8 cellular contexts compared by ENCODE assay signal in the genomic region with DNA sequence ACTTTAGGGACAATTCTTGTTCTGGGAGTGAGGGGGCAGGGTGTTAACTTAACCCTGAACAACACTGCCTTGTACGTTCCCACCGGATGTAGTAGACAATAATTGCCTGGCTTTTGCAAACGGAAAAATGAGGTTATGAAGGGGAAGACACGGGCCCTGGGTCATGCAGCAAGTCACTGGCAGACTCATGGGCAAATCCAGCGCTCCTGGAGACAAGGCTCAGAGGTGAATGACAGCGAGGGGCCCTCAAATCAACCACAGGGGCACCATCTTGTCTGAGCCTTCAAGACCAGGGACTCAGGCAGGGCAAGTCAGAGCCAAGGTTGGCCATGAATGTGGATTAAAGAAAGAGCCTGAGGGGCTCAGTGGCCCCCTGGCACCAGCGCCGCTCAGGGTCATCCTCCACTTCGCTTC. TPM values are rescaled to one million over a fixed set of nuclear protein-coding genes. Genes with fewer than 3 reads are reported as not detected.
DNase-seq lines count a peak whose midpoint lies in the region; FAIRE-seq and TF ChIP-seq lines count a peak whose summit lies in the region.

No MANE protein-coding gene starts in this region.

- peak overlapping the region; percentile 96 for H3K27ac Mint-ChIP-seq in T-helper 2 cell treated with Interferon-gamma antibody and Interleukin-4, amounts not matched to agents 5 μg/mL and 100 μg/mL, for 36 hours

- H3K9me3 Mint-ChIP-seq in T-helper 2 cell treated with Interferon-gamma antibody and Interleukin-4, amounts not matched to agents 5 μg/mL and 100 μg/mL, for 36 hours = peaks cover 8% of the 10 kb centered on the region

- H3K27me3 ChIP-seq in GM23248 (replicated peaks; ENCODE audit: insufficient read depth) (no peaks in the 10 kb centered on the region), fibroblast of lung (ENCODE audit: control insufficient read depth, insufficient read depth, low read length) (no peaks in the 10 kb centered on the region), smooth muscle cell (ENCODE audit: low read depth) (no peaks in the 10 kb centered on the region)

- no peak for TF ChIP-seq CTCF in fibroblast of lung (conservative IDR thresholded peaks at IDR 0.05 in 1 of 2, IDR thresholded peaks at IDR 0.05 in 1 of 2; ENCODE audit: low read depth in 1 of 2, low read length in 2 of 2)
- TF ChIP-seq CTCF in smooth muscle cell (IDR thresholded peaks at IDR 0.05; ENCODE audit: borderline replicate concordance, insufficient read depth, poor library complexity, severe bottlenecking) = no peak
- TF ChIP-seq CTCF in GM13976 (IDR thresholded peaks at IDR 0.05; ENCODE audit: borderline replicate concordance, control extremely low read depth, extremely low read depth, insufficient read depth, missing control alignments) = no peak
- TF ChIP-seq CTCF in D721Med (IDR thresholded peaks at IDR 0.05; ENCODE audit: insufficient read depth, missing control alignments) = no peak

- peak overlapping the region; percentile 96 for H3K27ac ChIP-seq in GM23248
- peak overlapping the region; percentile 96 for H3K27ac ChIP-seq in fibroblast of lung (ENCODE audit: insufficient read depth, low read length)
- peak overlapping the region; percentile 99 for H3K27ac ChIP-seq in smooth muscle cell (ENCODE audit: low read depth)

- H3F3A ChIP-seq in GM23248 (ENCODE audit: insufficient read depth) (peaks cover 36% of the 10 kb centered on the region), smooth muscle cell (ENCODE audit: low read depth) (no peaks in the 10 kb centered on the region)

- in situ Hi-C loops in GM23248 (cut with MboI) = no loop called here
- in situ Hi-C loops in GM13976 (cut with MboI; ENCODE audit: low sequenced_read_pairs, unreplicated experiment) = no loop called here

- H3K9ac ChIP-seq in GM23248 (peak overlapping the region; percentile 96), fibroblast of lung (ENCODE audit: insufficient read depth, low read length) (peak overlapping the region; percentile 84), smooth muscle cell (ENCODE audit: low read depth) (peak overlapping the region; percentile 96)

- H2AFZ ChIP-seq in GM23248 (no peak overlapping the region), fibroblast of lung (ENCODE audit: low read length) (no peak overlapping the region), smooth muscle cell (ENCODE audit: low read depth) (no peak overlapping the region)

- peaks cover 4% of the 10 kb centered on the region for H3K27me3 Mint-ChIP-seq in T-helper 2 cell treated with Interferon-gamma antibody and Interleukin-4, amounts not matched to agents 5 μg/mL and 100 μg/mL, for 36 hours (ENCODE audit: low read depth)

- H3K9me3 ChIP-seq in GM23248 (ENCODE audit: low read depth) (no peaks in the 10 kb centered on the region), fibroblast of lung (ENCODE audit: control insufficient read depth, insufficient read depth, low read depth, low read length) (no peaks in the 10 kb centered on the region), smooth muscle cell (replicated peaks; ENCODE audit: low read depth) (no peaks in the 10 kb centered on the region)

- WGBS in GM23248 (ENCODE audit: low coverage in 1 of 2, low lambda C conversion rate in 2 of 2, missing lambda C conversion rate in 2 of 2), 2 experiments = 64 to 78% methylated on average over 8 to 9 of the region's 9 CpGs
- 56% methylated on average over 9 of the region's 9 CpGs for WGBS in smooth muscle cell (ENCODE audit: low lambda C conversion rate)

- H3K36me3 ChIP-seq in GM23248 (ENCODE audit: low read depth) (no peaks in the 10 kb centered on the region), fibroblast of lung (ENCODE audit: control insufficient read depth, insufficient read depth, low read length) (peaks cover 3% of the 10 kb centered on the region), smooth muscle cell (ENCODE audit: low read depth) (no peaks in the 10 kb centered on the region)

- peaks cover 52% of the 10 kb centered on the region for H3K36me3 Mint-ChIP-seq in T-helper 2 cell treated with Interferon-gamma antibody and Interleukin-4, amounts not matched to agents 5 μg/mL and 100 μg/mL, for 36 hours (ENCODE audit: low read depth)

- peak overlapping the region; percentile 90 for H3K4me2 ChIP-seq in GM23248 (ENCODE audit: unreplicated experiment)
- peak overlapping the region; percentile 85 for H3K4me2 ChIP-seq in fibroblast of lung (ENCODE audit: extremely low read depth, insufficient read depth, low read length)
- peak overlapping the region; percentile 89 for H3K4me2 ChIP-seq in smooth muscle cell

- peaks cover 27% of the 10 kb centered on the region for H3K4me1 ChIP-seq in GM23248 (ENCODE audit: insufficient read depth)
- H3K4me1 ChIP-seq in fibroblast of lung (ENCODE audit: control insufficient read depth, extremely low read depth, insufficient read depth, low read length) = peaks cover 21% of the 10 kb centered on the region
- H3K4me1 ChIP-seq in smooth muscle cell (ENCODE audit: low read depth) = peaks cover 40% of the 10 kb centered on the region

- DNase-seq in GM23248 = no peak
- no peak for DNase-seq in T-helper 2 cell treated with Interferon-gamma antibody and Interleukin-4, amounts not matched to agents 5 μg/mL and 100 μg/mL, for 36 hours (ENCODE audit: low spot score)
- no peak for DNase-seq in fibroblast of lung (ENCODE audit: low read depth in 2 of 2)
- DNase-seq in smooth muscle cell (lab: John Stamatoyannopoulos, UW; ENCODE audit: unreplicated experiment) = no peak
- DNase-seq in CD1c-positive myeloid dendritic cell (ENCODE audit: extremely low spot score) = no peak
- DNase-seq in GM13976 (ENCODE audit: low spot score) = no peak
- DNase-seq in hepatic stellate cell (ENCODE audit: low spot score) = no peak
- no peak for DNase-seq in D721Med (ENCODE audit: insufficient read length, low spot score)

- H3K79me2 ChIP-seq in GM23248 (ENCODE audit: insufficient read depth) (peaks cover 69% of the 10 kb centered on the region), fibroblast of lung (ENCODE audit: control insufficient read depth, insufficient read depth, low read length) (peaks cover 75% of the 10 kb centered on the region), smooth muscle cell (ENCODE audit: low read depth) (peaks cover 58% of the 10 kb centered on the region)

- no peaks in the 10 kb centered on the region for H3K9me2 ChIP-seq in GM23248 (ENCODE audit: insufficient read depth)

- H3K4me3 Mint-ChIP-seq in T-helper 2 cell treated with Interferon-gamma antibody and Interleukin-4, amounts not matched to agents 5 μg/mL and 100 μg/mL, for 36 hours = peak overlapping the region; percentile 98

- no peak for FAIRE-seq in D721Med (lab: Jason Lieb, UNC)

- H3K4me3 ChIP-seq in GM23248 (peak overlapping the region; percentile 93), fibroblast of lung (replicated peaks in 1 of 4; ENCODE audit: control extremely low read depth in 1 of 4, insufficient read depth in 1 of 4, low read depth in 3 of 4, low read length in 4 of 4) (peak overlapping the region; percentile 79 to 98 (median 86)), smooth muscle cell (peak overlapping the region; percentile 89)

- H4K20me1 ChIP-seq in GM23248 (ENCODE audit: insufficient read depth) (no peaks in the 10 kb centered on the region), fibroblast of lung (ENCODE audit: control insufficient read depth, extremely low read depth, insufficient read depth, low read length) (no peaks in the 10 kb centered on the region), smooth muscle cell (ENCODE audit: low read depth) (peaks cover 65% of the 10 kb centered on the region)

- H3K4me1 Mint-ChIP-seq in T-helper 2 cell treated with Interferon-gamma antibody and Interleukin-4, amounts not matched to agents 5 μg/mL and 100 μg/mL, for 36 hours (ENCODE audit: low read depth) = peaks cover 56% of the 10 kb centered on the region

RNA-seq across cellular contexts. Expression of a gene that starts 2.8 kb away (rescaled TPM):
- 36.7 and 46.2 TPM in 2 replicates for total RNA-seq in GM23248 (2014; rRNA removed; shearing (Covaris generic))
- polyA plus RNA-seq in GM23248 (2016; fragmentation: Nextera tagmentation; extraction: Ambion mirVana) (30.0 and 34.3 TPM in 2 replicates), fibroblast of lung (31.1 and 34.1 TPM in 2 replicates), smooth muscle cell (24.4 and 26.8 TPM in 2 replicates)
- total RNA-seq in fibroblast of lung (21.6 and 26.6 TPM in 2 replicates), smooth muscle cell (21.3 and 23.4 TPM in 2 replicates)
- polyA plus RNA-seq in fibroblast of lung (2012) = 32.0 and 32.4 TPM in 2 replicates
- 20.1 and 29.0 TPM in 2 replicates for polyA minus RNA-seq in fibroblast of lung (ENCODE audit: low replicate concordance)

RNA-seq across cellular contexts. Expression of a gene that starts 49.4 kb away (rescaled TPM):
- total RNA-seq in GM23248 (2014; rRNA removed; shearing (Covaris generic)) = not detected in 2 replicates
- polyA plus RNA-seq in GM23248 (2016; fragmentation: Nextera tagmentation; extraction: Ambion mirVana) (not detected in 2 replicates), fibroblast of lung (not detected in 2 replicates), smooth muscle cell (not detected in 2 replicates)
- total RNA-seq in fibroblast of lung (not detected in 2 replicates), smooth muscle cell (not detected in 2 replicates)
- not detected in 2 replicates for polyA plus RNA-seq in fibroblast of lung (2012)
- polyA minus RNA-seq in fibroblast of lung (ENCODE audit: low replicate concordance) = not detected in 2 replicates
